Comparison of ENCODE assay signal across 8 cellular contexts in genomic region chr3:126474498-126475410, GRCh38. TPM values are rescaled to one million over a fixed set of nuclear protein-coding genes. Genes with fewer than 3 reads are reported as not detected.
DNase-seq lines count a peak whose midpoint lies in the region; ATAC-seq and FAIRE-seq lines count a peak whose summit lies in the region.

No MANE protein-coding gene starts in this region.

- ATAC-seq in GM18909 (IDR thresholded peaks at IDR 0.05; ENCODE audit: poor library complexity, unreplicated experiment) (peak; percentile 24), HG03103 (IDR thresholded peaks at IDR 0.05; ENCODE audit: low read depth, unreplicated experiment) (peak; percentile 24)

- H3K4me3 ChIP-seq in CD4-positive, alpha-beta memory T cell (ENCODE audit: low read length in 2 of 2) = peak overlapping the region; percentile 37 to 58
- peak overlapping the region; percentile 81 for H3K4me3 ChIP-seq in iPS-15b (ENCODE audit: low read depth, low read length)
- H3K4me3 ChIP-seq in small intestine (ENCODE audit: low read depth in 1 of 2, low read length in 2 of 2) = peak overlapping the region; percentile 86 to 88

- FAIRE-seq in small intestine (lab: Jason Lieb, UNC) = no peak

- H3K4me1 ChIP-seq in CD4-positive, alpha-beta memory T cell (ENCODE audit: insufficient read depth, low read length) = peaks cover 36% of the 10 kb centered on the region
- H3K4me1 ChIP-seq in iPS-15b (ENCODE audit: control insufficient read depth, insufficient read depth, low read length) (peaks cover 12% of the 10 kb centered on the region), small intestine (ENCODE audit: control insufficient read depth in 2 of 2, insufficient read depth in 1 of 2, low read depth in 1 of 2, low read length in 1 of 2) (peaks cover 9 to 18% of the 10 kb centered on the region in 2 donors)

- peaks cover 34 to 61% (median 50%) of the 10 kb centered on the region in 4 donors for H3K4me1 Mint-ChIP-seq in CD4-positive, alpha-beta memory T cell

- POLR2A ChIA-PET in CD4-positive, alpha-beta memory T cell (lab: Charles Lee; ENCODE audit: partially characterized antibody) = interaction anchor here (0.6 to 2.0 kb wide), 9 partner anchors 9 to 1116 kb away, joined by 3 to 9 read pairs (median 4); partner anchors contain the start of genes SLC41A3 and TPRA1

- intact Hi-C loops in CD4-positive, alpha-beta memory T cell (cut with micrococcal nuclease) = loop anchor here (1.0 to 10.0 kb wide), 6 partner anchors 228 to 1580 kb away; partner anchors contain the start of genes ABTB1, CHCHD6 and SEC61A1

- 2 to 5% (median 4%) methylated on average over 59 to 72 of the region's 72 CpGs for WGBS in small intestine, 3 donors

- peak overlapping the region; percentile 86 to 94 (median 91) for H3K4me3 Mint-ChIP-seq in CD4-positive, alpha-beta memory T cell

- H3K27me3 ChIP-seq in CD4-positive, alpha-beta memory T cell (ENCODE audit: insufficient read depth, low read length) = no peaks in the 10 kb centered on the region
- H3K27me3 ChIP-seq in iPS-15b (ENCODE audit: control insufficient read depth, insufficient read depth, low read length) = no peaks in the 10 kb centered on the region
- no peaks in the 10 kb centered on the region for H3K27me3 ChIP-seq in small intestine (ENCODE audit: control insufficient read depth in 2 of 2, insufficient read depth in 2 of 2, low read length in 2 of 2)

- H3K27me3 Mint-ChIP-seq in CD4-positive, alpha-beta memory T cell = no peaks in the 10 kb centered on the region

- peaks cover 22 to 44% of the 10 kb centered on the region in 2 donors for H3K36me3 Mint-ChIP-seq in CD4-positive, alpha-beta memory T cell

- H3K9me3 Mint-ChIP-seq in CD4-positive, alpha-beta memory T cell = no peaks in the 10 kb centered on the region

- H3K9me3 ChIP-seq in CD4-positive, alpha-beta memory T cell (ENCODE audit: control insufficient read depth in 1 of 2, low read length in 2 of 2) = no peaks in the 10 kb centered on the region
- H3K9me3 ChIP-seq in iPS-15b (ENCODE audit: control insufficient read depth, insufficient read depth, low read length) (no peaks in the 10 kb centered on the region), small intestine (ENCODE audit: control insufficient read depth, low read depth) (no peaks in the 10 kb centered on the region)

- CTCF ChIA-PET in CD4-positive, alpha-beta memory T cell (lab: Charles Lee; ENCODE audit: partially characterized antibody) = interaction anchor here (0.8 kb wide), 1 partner anchor 12 kb away, joined by 3 read pairs; no protein-coding TSS in a partner anchor

- H3K27ac ChIP-seq in CD4-positive, alpha-beta memory T cell (ENCODE audit: low read depth, low read length) = peak overlapping the region; percentile 60
- H3K27ac ChIP-seq in small intestine (ENCODE audit: low read depth in 1 of 2, low read length in 1 of 2) = peak overlapping the region; percentile 93 to 94

- H3K9ac ChIP-seq in iPS-15b (ENCODE audit: low read depth, low read length) = peak overlapping the region; percentile 26

- DNase-seq in CD4-positive, alpha-beta memory T cell = peak; percentile 6 to 53 (median 27)
- peak; percentile 74 for DNase-seq in RKO (ENCODE audit: low spot score)
- DNase-seq in amniotic epithelial cell (ENCODE audit: low read depth) = peak; percentile 21
- peak; percentile 41 for DNase-seq in small intestine
- DNase-seq in COLO829 (ENCODE audit: low spot score) = no peak

- H3K27ac Mint-ChIP-seq in CD4-positive, alpha-beta memory T cell = peak overlapping the region; percentile 86 to 93 (median 91)

- peaks cover 19% of the 10 kb centered on the region for H3K36me3 ChIP-seq in CD4-positive, alpha-beta memory T cell (ENCODE audit: insufficient read depth, low read length)
- H3K36me3 ChIP-seq in iPS-15b (ENCODE audit: control insufficient read depth, insufficient read depth, low read length) (peaks cover 10% of the 10 kb centered on the region), small intestine (ENCODE audit: control insufficient read depth in 2 of 2, insufficient read depth in 2 of 2, low read length in 2 of 2) (peaks cover 0 to 7% of the 10 kb centered on the region in 2 donors)

RNA-seq across cellular contexts. Expression of gene ZXDC, which starts 0.9 kb away (rescaled TPM):
- total RNA-seq in CD4-positive, alpha-beta memory T cell = 10 to 100 TPM; 58.2 to 66.3 TPM
- 10 to 100 TPM; 10.3 to 27.7 TPM for polyA plus RNA-seq in CD4-positive, alpha-beta memory T cell
- 10 to 100 TPM in 2 of 3 donors, 1 to 10 TPM in 1; 10.0 to 15.9 (median 10.8) TPM for polyA plus RNA-seq in small intestine

RNA-seq across cellular contexts. Expression of gene UROC1, which starts 42.8 kb away (rescaled TPM):
- not detected for total RNA-seq in CD4-positive, alpha-beta memory T cell
- not detected for polyA plus RNA-seq in CD4-positive, alpha-beta memory T cell
- under 1 TPM in 1 of 3 donors, not detected in 2; 0.27 TPM for polyA plus RNA-seq in small intestine

RNA-seq across cellular contexts. Expression of gene CHST13, which starts 49.2 kb away (rescaled TPM):
- under 1 TPM; 0.23 to 0.42 TPM for total RNA-seq in CD4-positive, alpha-beta memory T cell
- polyA plus RNA-seq in CD4-positive, alpha-beta memory T cell = not detected
- 1 to 10 TPM in 1 of 3 donors, under 1 TPM in 2; 0.21 to 1.9 (median 0.89) TPM for polyA plus RNA-seq in small intestine
